11 cellular contexts compared by ENCODE assay signal in genomic region chr12:50185496-50185895, GRCh38. TPM values are rescaled to one million over a fixed set of nuclear protein-coding genes. Genes with fewer than 3 reads are reported as not detected.
DNase-seq lines count a peak whose midpoint lies in the region; ATAC-seq, FAIRE-seq and TF ChIP-seq lines count a peak whose summit lies in the region.
"Had no signal": no experiment of that assay in that cellular context is flagged by ENCODE, and none has a peak within 500 bp of the region (broad histone marks: within the 10 kb centered on the region; RNA-seq: fewer than 3 reads in every experiment).

No MANE protein-coding gene starts in this region.

- H3K27ac Mint-ChIP-seq in CD4-positive, alpha-beta memory T cell = peak overlapping the region in 5 of 7 donors; percentile 32 to 71 (median 52)

- H3K27ac ChIP-seq in CD4-positive, alpha-beta memory T cell (ENCODE audit: low read depth, low read length) = no peak overlapping the region
- H3K27ac ChIP-seq in PC-3 (ENCODE audit: low read length) = peak overlapping the region; percentile 4; the same call in 1 of the 2 replicates
- H3K27ac ChIP-seq in endothelial cell of umbilical vein (ENCODE audit: insufficient read depth, low read depth, low read length) = peak overlapping the region; percentile 90
- H3K27ac ChIP-seq in psoas muscle = peak overlapping the region; percentile 42
- H3K27ac ChIP-seq: adrenal gland, neutrophil had no signal

- no peak for DNase-seq in CD4-positive, alpha-beta memory T cell
- DNase-seq in PC-3 = no peak
- no peak for DNase-seq in endothelial cell of umbilical vein (ENCODE audit: low read depth, low spot score)
- no peak for DNase-seq in psoas muscle
- no peak for DNase-seq in effector CD4-positive, alpha-beta T cell
- DNase-seq in posterior vena cava (ENCODE audit: low spot score) = no peak
- DNase-seq: activated CD4-positive, alpha-beta T cell treated with anti-CD3 and anti-CD28 coated beads, Interleukin-2, amount 50 U/mL, for 1 hour; adrenal gland had no signal

- POLR2A ChIA-PET in CD4-positive, alpha-beta memory T cell (lab: Charles Lee; ENCODE audit: partially characterized antibody) = interaction anchor here (0.6 to 1.5 kb wide), 2 partner anchors 36 to 520 kb away, joined by 3 read pairs; no protein-coding TSS in a partner anchor
- POLR2A ChIA-PET in PC-3 (lab: Charles Lee; ENCODE audit: unreplicated experiment) = interaction anchor here (0.6 kb wide), 3 partner anchors 19 to 284 kb away, joined by 3 to 6 read pairs (median 5); no protein-coding TSS in a partner anchor
- POLR2A ChIA-PET in endothelial cell of umbilical vein (lab: Charles Lee) = interaction anchor here (0.9 to 1.1 kb wide), 2 partner anchors 12 to 36 kb away, joined by 3 to 4 read pairs; no protein-coding TSS in a partner anchor

- intact Hi-C loops in CD4-positive, alpha-beta memory T cell (cut with micrococcal nuclease) = loop anchor here (10.0 kb wide), 1 partner anchor 221 kb away; the partner anchor contains the start of gene AQP5
- intact Hi-C loops in PC-3 (cut with micrococcal nuclease) (loop anchor here (5.0 kb wide), 1 partner anchor 37 kb away; no protein-coding TSS in a partner anchor), endothelial cell of umbilical vein (cut with micrococcal nuclease) (no loop called here), psoas muscle (cut with DNase I) (loop anchor here (5.0 kb wide), 2 partner anchors 127 to 132 kb away; no protein-coding TSS in a partner anchor), posterior vena cava (cut with DNase I) (no loop called here)

- H3K9me3 Mint-ChIP-seq in CD4-positive, alpha-beta memory T cell = no peaks in the 10 kb centered on the region

- H3K27me3 Mint-ChIP-seq in CD4-positive, alpha-beta memory T cell = no peaks in the 10 kb centered on the region

- peak; percentile 36 for ATAC-seq in PC-3
- ATAC-seq in psoas muscle = no peak
- ATAC-seq in GM21515 (IDR thresholded peaks at IDR 0.05; ENCODE audit: unreplicated experiment) = no peak
- no peak for ATAC-seq in HG02642 (IDR thresholded peaks at IDR 0.05; ENCODE audit: poor library complexity, unreplicated experiment)

- dilution Hi-C loops in endothelial cell of umbilical vein (cut with MboI; ENCODE audit: extremely low pct_ligation_motif_present, low sequenced_read_pairs) = no loop called here

- BruUV-seq in PC-3 (replicated peaks; lab: Mats Ljungman, UMichigan) = no TSS peak
- BruUV-seq in endothelial cell of umbilical vein (replicated peaks; lab: Mats Ljungman, UMichigan) = TSS peak; percentile 54

- H3K4me3 ChIP-seq in CD4-positive, alpha-beta memory T cell (ENCODE audit: low read length in 2 of 2) = no peak overlapping the region
- H3K4me3 ChIP-seq in PC-3 (ENCODE audit: low read length) (no peak overlapping the region), endothelial cell of umbilical vein (replicated peaks in 1 of 3; ENCODE audit: insufficient read depth in 1 of 3, low read depth in 1 of 3, low read length in 3 of 3) (no peak overlapping the region), psoas muscle (no peak overlapping the region)
- H3K4me3 ChIP-seq: adrenal gland had no signal

- WGBS in psoas muscle, 3 donors = 74 to 76% (median 74%) methylated on average over 3 of the region's 3 CpGs

- H3K4me1 ChIP-seq in CD4-positive, alpha-beta memory T cell (ENCODE audit: insufficient read depth, low read length) = peaks cover 32% of the 10 kb centered on the region
- H3K4me1 ChIP-seq in PC-3 (ENCODE audit: insufficient read depth, low read length) (peaks cover 26% of the 10 kb centered on the region), endothelial cell of umbilical vein (ENCODE audit: control insufficient read depth, extremely low read depth, insufficient read depth, low read length) (peaks cover 38% of the 10 kb centered on the region), psoas muscle (peaks cover 27% of the 10 kb centered on the region)

- H2AFZ ChIP-seq in PC-3 (ENCODE audit: low read length) (no peak overlapping the region), endothelial cell of umbilical vein (ENCODE audit: low read depth, low read length) (peak overlapping the region; percentile 8)

- H3K36me3 Mint-ChIP-seq in CD4-positive, alpha-beta memory T cell = peaks cover 9 to 16% of the 10 kb centered on the region in 2 donors

- no peaks in the 10 kb centered on the region for H3K9me3 ChIP-seq in CD4-positive, alpha-beta memory T cell (ENCODE audit: control insufficient read depth in 1 of 2, low read length in 2 of 2)
- no peaks in the 10 kb centered on the region for H3K9me3 ChIP-seq in PC-3 (ENCODE audit: low read length)
- no peaks in the 10 kb centered on the region for H3K9me3 ChIP-seq in endothelial cell of umbilical vein (replicated peaks; ENCODE audit: control insufficient read depth, insufficient read depth, low read length)
- H3K9me3 ChIP-seq in psoas muscle = no peaks in the 10 kb centered on the region
- H3K9me3 ChIP-seq: adrenal gland, neutrophil had no signal

- H3K4me2 ChIP-seq in PC-3 (ENCODE audit: low read length) (no peak overlapping the region), endothelial cell of umbilical vein (ENCODE audit: insufficient read depth, low read length) (peak overlapping the region; percentile 41)

- H3K9me2 ChIP-seq in PC-3 (replicated peaks; ENCODE audit: low read length) = no peaks in the 10 kb centered on the region

- no peaks in the 10 kb centered on the region for H3K9me1 ChIP-seq in endothelial cell of umbilical vein (replicated peaks; ENCODE audit: control insufficient read depth, extremely low read depth, insufficient read depth, low read length)

- H3K36me3 ChIP-seq in CD4-positive, alpha-beta memory T cell (ENCODE audit: insufficient read depth, low read length) = peaks cover under 1% of the 10 kb centered on the region
- no peaks in the 10 kb centered on the region for H3K36me3 ChIP-seq in PC-3 (ENCODE audit: low read depth, low read length)
- peaks cover 11 to 12% of the 10 kb centered on the region in 2 experiments for H3K36me3 ChIP-seq in endothelial cell of umbilical vein (ENCODE audit: control insufficient read depth in 2 of 2, extremely low read depth in 1 of 2, insufficient read depth in 2 of 2, low read length in 2 of 2)
- H3K36me3 ChIP-seq in psoas muscle (ENCODE audit: insufficient read depth in 1 of 2, low read depth in 1 of 2) = peaks cover 0 to 41% of the 10 kb centered on the region in 2 donors
- H3K36me3 ChIP-seq: neutrophil had no signal

- TF ChIP-seq POLR2A in endothelial cell of umbilical vein (IDR thresholded peaks at IDR 0.05; ENCODE audit: low read depth, low read length) = no peak

- CTCF ChIA-PET in CD4-positive, alpha-beta memory T cell (lab: Charles Lee; ENCODE audit: partially characterized antibody) = interaction anchor here (0.9 to 4.5 kb wide), 6 partner anchors 9 to 128 kb away, joined by 3 to 33 read pairs (median 4); partner anchors contain the start of gene COX14
- CTCF ChIA-PET in PC-3 (lab: Charles Lee) (interaction anchor here (1.9 kb wide), 1 partner anchor 129 kb away, joined by 5 read pairs; no protein-coding TSS in a partner anchor), endothelial cell of umbilical vein (lab: Charles Lee) (interaction anchor here (0.8 to 3.3 kb wide), 13 partner anchors 8 to 129 kb away, joined by 3 to 25 read pairs (median 4); partner anchors contain the start of genes COX14 and SMARCD1)

- no peak overlapping the region for H3K4me3 Mint-ChIP-seq in CD4-positive, alpha-beta memory T cell

- no peaks in the 10 kb centered on the region for H3K27me3 ChIP-seq in CD4-positive, alpha-beta memory T cell (ENCODE audit: insufficient read depth, low read length)
- H3K27me3 ChIP-seq in PC-3 (ENCODE audit: low read length) = no peaks in the 10 kb centered on the region
- H3K27me3 ChIP-seq in endothelial cell of umbilical vein (ENCODE audit: control insufficient read depth in 2 of 2, insufficient read depth in 2 of 2, low read length in 2 of 2) = no peaks in the 10 kb centered on the region
- no peaks in the 10 kb centered on the region for H3K27me3 ChIP-seq in psoas muscle (ENCODE audit: insufficient read depth in 3 of 3, low read length in 2 of 3)
- H3K27me3 ChIP-seq: adrenal gland, neutrophil had no signal

- no peak overlapping the region for H3K9ac ChIP-seq in PC-3 (ENCODE audit: low read length)
- peak overlapping the region; percentile 65 for H3K9ac ChIP-seq in endothelial cell of umbilical vein (replicated peaks; ENCODE audit: extremely low read depth, insufficient read depth, low read length)

- no peak for FAIRE-seq in endothelial cell of umbilical vein (lab: Jason Lieb, UNC)

- H3K79me2 ChIP-seq in PC-3 (ENCODE audit: low read length) (no peaks in the 10 kb centered on the region), endothelial cell of umbilical vein (ENCODE audit: control insufficient read depth, insufficient read depth, low read length) (no peaks in the 10 kb centered on the region)

- TF ChIP-seq CTCF in PC-3 (conservative IDR thresholded peaks at IDR 0.05; ENCODE audit: low read depth, low read length) (no peak), endothelial cell of umbilical vein (IDR thresholded peaks at IDR 0.05; ENCODE audit: extremely low read depth in 1 of 2, insufficient read depth in 1 of 2, low read depth in 1 of 2, low read length in 2 of 2) (no peak), psoas muscle (IDR thresholded peaks at IDR 0.05) (no peak)

- H4K20me1 ChIP-seq in PC-3 (ENCODE audit: low read length) (no peaks in the 10 kb centered on the region), endothelial cell of umbilical vein (replicated peaks; ENCODE audit: control insufficient read depth, extremely low read depth, insufficient read depth, low read length) (no peaks in the 10 kb centered on the region)

- H3K4me1 Mint-ChIP-seq in CD4-positive, alpha-beta memory T cell = peaks cover 14 to 41% (median 23%) of the 10 kb centered on the region in 4 donors

- H3F3A ChIP-seq in PC-3 (ENCODE audit: low read length, unreplicated experiment) = no peaks in the 10 kb centered on the region

RNA-seq across cellular contexts. Expression of gene CERS5, which starts 18.3 kb away (rescaled TPM):
- total RNA-seq in CD4-positive, alpha-beta memory T cell = 10 to 100 TPM; 42.1 to 48.2 TPM
- 10 to 100 TPM; 45.1 to 62.7 TPM for polyA plus RNA-seq in CD4-positive, alpha-beta memory T cell
- total RNA-seq in PC-3 (2014; rRNA removed) = 24.9 and 29.7 TPM in 2 replicates
- total RNA-seq in endothelial cell of umbilical vein = 60.4 and 66.4 TPM in 2 replicates
- polyA plus RNA-seq in endothelial cell of umbilical vein = 108 and 118 TPM in 2 replicates
- 56.7 and 64.6 TPM in 2 replicates for polyA plus RNA-seq in endothelial cell of umbilical vein (2011; cell fraction: cytosol; rRNA removed)
- 123 and 124 TPM in 2 replicates for polyA plus RNA-seq in endothelial cell of umbilical vein (2011; cell fraction: nucleus; rRNA removed)
- 44.3 and 44.7 TPM in 2 replicates for polyA plus RNA-seq in endothelial cell of umbilical vein (2012)
- 142 and 152 TPM in 2 replicates for polyA minus RNA-seq in endothelial cell of umbilical vein
- 22.2 TPM for polyA minus RNA-seq in endothelial cell of umbilical vein (2011; cell fraction: cytosol; rRNA and poly(A)+ RNA removed)
- polyA minus RNA-seq in endothelial cell of umbilical vein (2011; cell fraction: nucleus; rRNA and poly(A)+ RNA removed) = 60.6 and 113 TPM in 2 replicates
- 10 to 100 TPM in 1 of 4 donors, 1 to 10 TPM in 3; 5.2 to 10.7 (median 6.6) TPM for total RNA-seq in psoas muscle
- 1 to 10 TPM; 7.2 to 8.2 (median 7.5) TPM for polyA plus RNA-seq in psoas muscle
- 10 to 100 TPM; 43.3 to 44.0 TPM for total RNA-seq in posterior vena cava

Comparison
In these comparisons a context has a peak if more than half of its experiments do, and no peak if none do; other contexts are left out.
1. intact Hi-C loops: an anchor here in CD4-positive, alpha-beta memory T cell (10.0 kb wide), PC-3 (5.0 kb wide) and psoas muscle (5.0 kb wide); none called in endothelial cell of umbilical vein and posterior vena cava.